ENCODE assay signal across 21 cellular contexts in genomic region chr14:100443643-100444042, GRCh38.
DNase-seq lines count a peak whose midpoint lies in the region; ATAC-seq, FAIRE-seq and TF ChIP-seq lines count a peak whose summit lies in the region.
"Had no signal": no experiment of that assay in that cellular context is flagged by ENCODE, and none has a peak within 500 bp of the region (broad histone marks: within the 10 kb centered on the region; RNA-seq: fewer than 3 reads in every experiment).

No MANE protein-coding gene starts in this region.

- no peaks in the 10 kb centered on the region for H3K9me3 Mint-ChIP-seq in astrocyte (ENCODE audit: unreplicated experiment)
- H3K9me3 Mint-ChIP-seq in activated naive CD4-positive, alpha-beta T cell treated with anti-CD3 and anti-CD28 coated beads for 36 hours = no peaks in the 10 kb centered on the region
- H3K9me3 Mint-ChIP-seq: naive B cell had no signal

- H2AFZ ChIP-seq in DND-41 (ENCODE audit: low read depth, low read length) = no peak overlapping the region
- no peak overlapping the region for H2AFZ ChIP-seq in astrocyte (ENCODE audit: low read depth, low read length)
- H2AFZ ChIP-seq: PC-9 had no signal

- no peak overlapping the region for H3K4me3 Mint-ChIP-seq in astrocyte (ENCODE audit: unreplicated experiment)
- no peak overlapping the region for H3K4me3 Mint-ChIP-seq in activated naive CD4-positive, alpha-beta T cell treated with anti-CD3 and anti-CD28 coated beads for 36 hours
- H3K4me3 Mint-ChIP-seq: naive B cell had no signal

- intact Hi-C loops in activated naive CD4-positive, alpha-beta T cell treated with anti-CD3 and anti-CD28 coated beads for 36 hours (cut with micrococcal nuclease) = no loop called here

- H4K20me1 ChIP-seq in DND-41 (ENCODE audit: insufficient read depth, low read length) (no peaks in the 10 kb centered on the region), astrocyte (ENCODE audit: insufficient read depth, low read length) (peaks cover 7% of the 10 kb centered on the region)

- CTCF ChIA-PET in activated naive CD4-positive, alpha-beta T cell treated with anti-CD3 and anti-CD28 coated beads for 36 hours (lab: Charles Lee) = no interaction called here

- H3K27ac ChIP-seq in DND-41 (ENCODE audit: low read length) (peak overlapping the region; percentile 71), astrocyte (ENCODE audit: low read depth, low read length) (peak overlapping the region; percentile 39)
- H3K27ac ChIP-seq: PC-9, SK-N-MC, suprapubic skin had no signal

- peak; percentile 41 for FAIRE-seq in astrocyte (lab: Jason Lieb, UNC)
- FAIRE-seq: D721Med had no signal

- no peaks in the 10 kb centered on the region for H3K36me3 Mint-ChIP-seq in astrocyte (ENCODE audit: low read depth, unreplicated experiment)
- no peaks in the 10 kb centered on the region for H3K36me3 Mint-ChIP-seq in activated naive CD4-positive, alpha-beta T cell treated with anti-CD3 and anti-CD28 coated beads for 36 hours (ENCODE audit: low read depth)

- H3K9me3 ChIP-seq in DND-41 (ENCODE audit: insufficient read depth, low read length, severe bottlenecking) (no peaks in the 10 kb centered on the region), astrocyte (ENCODE audit: insufficient read depth, low read depth, low read length) (no peaks in the 10 kb centered on the region)
- H3K9me3 ChIP-seq: BE2C, suprapubic skin had no signal

- H3K79me2 ChIP-seq in DND-41 (ENCODE audit: insufficient read depth, low read length) = 0 out of 2 replicates have a peak, but pooled peaks cover 3% of the 10 kb centered on the region
- H3K79me2 ChIP-seq in astrocyte (ENCODE audit: insufficient read depth, low read length) = peaks cover under 1% of the 10 kb centered on the region

- no peaks in the 10 kb centered on the region for H3K27me3 Mint-ChIP-seq in astrocyte (ENCODE audit: low read depth, unreplicated experiment)
- no peaks in the 10 kb centered on the region for H3K27me3 Mint-ChIP-seq in activated naive CD4-positive, alpha-beta T cell treated with anti-CD3 and anti-CD28 coated beads for 36 hours (ENCODE audit: low read depth)
- H3K27me3 Mint-ChIP-seq: naive B cell had no signal

- H3K9ac ChIP-seq in DND-41 (ENCODE audit: low read depth, low read length) (peak overlapping the region; percentile 32; the same call in 1 of the 2 replicates), astrocyte (ENCODE audit: low read length) (peak overlapping the region; percentile 46)

- ATAC-seq in DND-41 (ENCODE audit: insufficient read depth, low read depth) = no peak
- ATAC-seq in HG02588 (IDR thresholded peaks at IDR 0.05; ENCODE audit: unreplicated experiment) = no peak

- H3K4me1 Mint-ChIP-seq in astrocyte (ENCODE audit: low read depth, unreplicated experiment) = peaks cover 40% of the 10 kb centered on the region
- peaks cover 18% of the 10 kb centered on the region for H3K4me1 Mint-ChIP-seq in activated naive CD4-positive, alpha-beta T cell treated with anti-CD3 and anti-CD28 coated beads for 36 hours (ENCODE audit: low read depth)

- peak overlapping the region; percentile 8 for H3K27ac Mint-ChIP-seq in astrocyte (ENCODE audit: unreplicated experiment)
- no peak overlapping the region for H3K27ac Mint-ChIP-seq in activated naive CD4-positive, alpha-beta T cell treated with anti-CD3 and anti-CD28 coated beads for 36 hours

- peaks cover 78% of the 10 kb centered on the region for H3K4me1 ChIP-seq in DND-41 (ENCODE audit: insufficient read depth, low read length)
- H3K4me1 ChIP-seq in astrocyte (ENCODE audit: insufficient read depth, low read length) = peaks cover 43% of the 10 kb centered on the region

- H3K36me3 ChIP-seq in DND-41 (ENCODE audit: insufficient read depth, low read length) (no peaks in the 10 kb centered on the region), astrocyte (ENCODE audit: insufficient read depth, low read length) (no peaks in the 10 kb centered on the region)
- H3K36me3 ChIP-seq: BE2C, suprapubic skin had no signal

- DNase-seq in DND-41 (no peak), HPDE6-E6E7 (ENCODE audit: extremely low spot score) (peak; percentile 27), astrocyte (ENCODE audit: low read depth) (peak; percentile 64), iris pigment epithelial cell (ENCODE audit: low read depth) (peak; percentile 48), epidermal melanocyte (ENCODE audit: insufficient read length, low spot score) (no peak), NCI-H128 (lab: John Stamatoyannopoulos, UW; ENCODE audit: unreplicated experiment) (no peak)
- no peak for DNase-seq in activated naive CD4-positive, alpha-beta T cell treated with anti-CD3 and anti-CD28 coated beads for 36 hours
- DNase-seq: activated CD4-positive, alpha-beta T cell treated with anti-CD3 and anti-CD28 coated beads for 48 hours; activated CD8-positive, alpha-beta memory T cell treated with anti-CD3 and anti-CD28 coated beads, Interleukin-2, amount 50 U/mL, for 48 hours; activated gamma-delta T cell; aorta; BE2C; erythroblast; naive B cell; NCI-H187 treated with DMSO at 0.1 percent for 48 hours; PC-9 had no signal

- TF ChIP-seq CTCF in DND-41 (IDR thresholded peaks at IDR 0.05; ENCODE audit: borderline replicate concordance, extremely low read depth, low read length, poor library complexity, severe bottlenecking) (no peak), astrocyte (IDR thresholded peaks at IDR 0.05; ENCODE audit: insufficient read depth, low read depth, low read length) (no peak)

- H3K4me3 ChIP-seq in DND-41 (ENCODE audit: low read depth in 1 of 2, low read length in 2 of 2) (no peak overlapping the region), astrocyte (ENCODE audit: insufficient read depth, low read depth, low read length) (no peak overlapping the region)
- H3K4me3 ChIP-seq: lung, PC-9, SK-N-MC, suprapubic skin had no signal

- no peaks in the 10 kb centered on the region for H3K27me3 ChIP-seq in DND-41 (ENCODE audit: insufficient read depth, low read length, poor library complexity)
- no peaks in the 10 kb centered on the region for H3K27me3 ChIP-seq in astrocyte (ENCODE audit: insufficient read depth, low read length)
- H3K27me3 ChIP-seq: BE2C, suprapubic skin had no signal

- no peak overlapping the region for H3K4me2 ChIP-seq in DND-41 (ENCODE audit: insufficient read depth, low read length)
- peak overlapping the region; percentile 70 for H3K4me2 ChIP-seq in astrocyte (ENCODE audit: low read length)
- H3K4me2 ChIP-seq: PC-9 had no signal

Comparison
In these comparisons a context has a peak if more than half of its experiments do, and no peak if none do; other contexts are left out.
1. DNase-seq: peak in HPDE6-E6E7 (single experiment), astrocyte (single experiment) and iris pigment epithelial cell (single experiment); none in DND-41 (single experiment), activated naive CD4-positive, alpha-beta T cell treated with anti-CD3 and anti-CD28 coated beads for 36 hours (single experiment), epidermal melanocyte (single experiment) and NCI-H128 (single experiment).